17 cellular contexts compared by ENCODE assay signal in the genomic region with DNA sequence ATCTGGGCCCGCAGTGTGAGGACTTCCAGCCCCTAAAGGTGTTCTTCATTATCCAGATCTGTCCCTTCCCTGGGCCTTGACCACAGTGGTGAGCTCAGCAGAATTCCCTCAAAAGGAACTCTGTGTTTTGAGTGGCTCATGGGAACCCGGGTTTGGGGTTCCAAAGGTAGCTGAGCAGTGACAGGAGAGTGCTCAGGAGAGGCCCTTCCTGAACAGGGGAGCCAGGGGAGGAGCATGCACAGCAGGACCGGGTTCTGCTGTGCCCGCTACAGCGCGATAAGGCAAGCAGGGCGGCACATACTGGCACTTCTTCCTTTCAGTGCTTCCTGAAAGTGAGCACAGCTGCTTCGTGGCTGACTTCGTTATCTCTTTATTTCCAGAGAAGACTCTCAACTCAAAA.
DNase-seq lines count a peak whose midpoint lies in the region; ATAC-seq and TF ChIP-seq lines count a peak whose summit lies in the region.
"Had no signal": no experiment of that assay in that cellular context is flagged by ENCODE, and none has a peak within 500 bp of the region (broad histone marks: within the 10 kb centered on the region; RNA-seq: fewer than 3 reads in every experiment).

No MANE protein-coding gene starts in this region.

- peaks cover 5% of the 10 kb centered on the region for H3K4me1 Mint-ChIP-seq in stimulated activated naive CD8-positive, alpha-beta T cell treated with anti-CD3 and anti-CD28 coated beads, Interleukin-15, amount 100 ng/mL, for 72 hours
- peaks cover 6% of the 10 kb centered on the region for H3K4me1 Mint-ChIP-seq in activated B cell treated with CpG ODN at 0.5 μM for 24 hours

- POLR2A ChIA-PET in activated B cell treated with CpG ODN at 0.5 μM for 24 hours (lab: Charles Lee): interaction anchor here (0.6 kb wide), 1 partner anchor 12 kb away, joined by 3 read pairs; no protein-coding TSS in a partner anchor

- H3K9me3 ChIP-seq in right cardiac atrium (ENCODE audit: control insufficient read depth, low read length): no peaks in the 10 kb centered on the region
- H3K9me3 ChIP-seq: vagina had no signal

- 58% methylated on average over 9 of the region's 9 CpGs for WGBS in right cardiac atrium

- H3K27me3 ChIP-seq in right cardiac atrium (ENCODE audit: control insufficient read depth, insufficient read depth): no peaks in the 10 kb centered on the region
- H3K27me3 ChIP-seq: vagina had no signal

- H3K27ac ChIP-seq in right cardiac atrium (ENCODE audit: low read length): peak overlapping the region; percentile 33
- H3K27ac ChIP-seq: GM23248, vagina had no signal

- peak overlapping the region; percentile 44 to 69 for H3K27ac Mint-ChIP-seq in stimulated activated naive CD8-positive, alpha-beta T cell treated with anti-CD3 and anti-CD28 coated beads, Interleukin-15, amount 100 ng/mL, for 72 hours
- H3K27ac Mint-ChIP-seq in activated B cell treated with CpG ODN at 0.5 μM for 24 hours: peak overlapping the region; percentile 62

- no peak for DNase-seq in stimulated activated naive CD8-positive, alpha-beta T cell treated with anti-CD3 and anti-CD28 coated beads, Interleukin-15, amount 100 ng/mL, for 72 hours
- DNase-seq in stimulated activated naive CD8-positive, alpha-beta T cell treated with anti-CD3 and anti-CD28 coated beads, Interleukin-15, Interleukin-2, amounts not matched to agents 100 U/mL and 50 U/mL, for 24 hours: no peak
- DNase-seq in activated B cell treated with CpG ODN at 0.5 μM for 24 hours (no peak), right cardiac atrium (no peak), NCI-H2029 (lab: John Stamatoyannopoulos, UW) (no peak)
- DNase-seq: ACHN; activated T-cell treated with anti-CD3 and anti-CD28 coated beads, Interleukin-2, amount 50 U/mL, for 48 hours; GM23248; Karpas-422; NCI-H1436; NCI-H446 treated with DMSO at 0.1 percent for 48 hours; SHP77 treated with DMSO at 0.1 percent for 48 hours; T1000 had no signal

- peaks cover 7% of the 10 kb centered on the region for H3K4me1 ChIP-seq in right cardiac atrium (ENCODE audit: control insufficient read depth, insufficient read depth, low read length)

- no peaks in the 10 kb centered on the region for H3K9me3 Mint-ChIP-seq in stimulated activated naive CD8-positive, alpha-beta T cell treated with anti-CD3 and anti-CD28 coated beads, Interleukin-15, amount 100 ng/mL, for 72 hours
- no peaks in the 10 kb centered on the region for H3K9me3 Mint-ChIP-seq in activated B cell treated with CpG ODN at 0.5 μM for 24 hours

- ATAC-seq in stimulated activated naive CD8-positive, alpha-beta T cell treated with anti-CD3 and anti-CD28 coated beads, Interleukin-15, amount 100 ng/mL, for 72 hours: no peak
- no peak for ATAC-seq in stimulated activated naive CD8-positive, alpha-beta T cell treated with anti-CD3 and anti-CD28 coated beads, Interleukin-15, Interleukin-2, amounts not matched to agents 100 U/mL and 50 U/mL, for 24 hours
- no peak for ATAC-seq in activated B cell treated with CpG ODN at 0.5 μM for 24 hours (ENCODE audit: low read depth)
- peak; percentile 49 to 60 for ATAC-seq in right cardiac atrium
- no peak for ATAC-seq in GM18511 (IDR thresholded peaks at IDR 0.05; ENCODE audit: unreplicated experiment)
- no peak for ATAC-seq in GM21423 (IDR thresholded peaks at IDR 0.05; ENCODE audit: unreplicated experiment)
- ATAC-seq in GM21447 (IDR thresholded peaks at IDR 0.05; ENCODE audit: unreplicated experiment): no peak

- H3K4me3 ChIP-seq in right cardiac atrium (ENCODE audit: low read length): no peak overlapping the region
- H3K4me3 ChIP-seq: GM23248, vagina had no signal

- no peak overlapping the region for H3K4me3 Mint-ChIP-seq in stimulated activated naive CD8-positive, alpha-beta T cell treated with anti-CD3 and anti-CD28 coated beads, Interleukin-15, amount 100 ng/mL, for 72 hours
- no peak overlapping the region for H3K4me3 Mint-ChIP-seq in activated B cell treated with CpG ODN at 0.5 μM for 24 hours

- no peak for TF ChIP-seq CTCF in activated B cell treated with CpG ODN at 0.5 μM for 24 hours (IDR thresholded peaks at IDR 0.05)

- CTCF ChIA-PET in activated B cell treated with CpG ODN at 0.5 μM for 24 hours (lab: Charles Lee): no interaction called here

- no peaks in the 10 kb centered on the region for H3K27me3 Mint-ChIP-seq in stimulated activated naive CD8-positive, alpha-beta T cell treated with anti-CD3 and anti-CD28 coated beads, Interleukin-15, amount 100 ng/mL, for 72 hours
- H3K27me3 Mint-ChIP-seq in activated B cell treated with CpG ODN at 0.5 μM for 24 hours: no peaks in the 10 kb centered on the region

- peaks cover 91% of the 10 kb centered on the region for H3K36me3 Mint-ChIP-seq in activated B cell treated with CpG ODN at 0.5 μM for 24 hours (ENCODE audit: low read depth)

- intact Hi-C loops in activated B cell treated with CpG ODN at 0.5 μM for 24 hours (cut with micrococcal nuclease) (no loop called here), right cardiac atrium (cut with DNase I) (loop anchor here in 1 of 4 donors (10.0 kb wide), 1 partner anchor 120 kb away; a partner anchor contains a TSS)

Comparison
In these comparisons a context has a peak if more than half of its experiments do, and no peak if none do; other contexts are left out.
1. ATAC-seq: peak in right cardiac atrium (2 of 2); none in stimulated activated naive CD8-positive, alpha-beta T cell treated with anti-CD3 and anti-CD28 coated beads, Interleukin-15, amount 100 ng/mL, for 72 hours (single experiment), stimulated activated naive CD8-positive, alpha-beta T cell treated with anti-CD3 and anti-CD28 coated beads, Interleukin-15, Interleukin-2, amounts not matched to agents 100 U/mL and 50 U/mL, for 24 hours (single experiment), activated B cell treated with CpG ODN at 0.5 μM for 24 hours (single experiment), GM18511 (single experiment), GM21423 (single experiment) and GM21447 (single experiment).